ENCODE assay signal across 1 cellular context in genomic region chr5:134446938-134447337, GRCh38.
TF ChIP-seq lines count a peak whose summit lies in the region.

No MANE protein-coding gene starts in this region.

TF ChIP-seq in HEK293, 187 proteins besides CTCF, POLR2A, EP300 and RAD21 (continued from another document):
- TF ChIP-seq PATZ1 (tag by site-specific recombination; IDR thresholded peaks at IDR 0.05) (0 out of 2 replicates have a peak, but pooled peaks have one; percentile 26), ZIC2 (tag by site-specific recombination; IDR thresholded peaks at IDR 0.05) (peak; percentile 25; the same call in 1 of the 2 replicates)
